17 cellular contexts compared by ENCODE assay signal in the genomic region with DNA sequence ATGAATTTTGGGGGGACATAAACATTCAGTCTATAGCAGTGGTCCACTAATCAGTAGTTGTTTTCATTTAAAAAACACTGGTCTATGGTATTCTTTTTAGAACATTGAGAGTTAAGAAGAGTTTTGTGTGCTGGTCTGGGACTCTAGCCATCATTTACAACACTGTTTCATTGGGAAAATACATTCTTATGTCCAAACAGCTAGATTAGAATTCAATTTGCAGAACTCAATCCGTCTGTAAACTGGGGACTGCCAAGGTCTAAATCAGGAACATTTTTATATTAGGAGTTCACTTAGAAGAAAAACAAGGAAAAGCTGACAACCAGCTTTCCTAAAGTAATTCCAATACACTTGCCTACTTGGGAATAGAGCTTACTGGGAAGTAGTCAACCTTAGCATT.
DNase-seq lines count a peak whose midpoint lies in the region; ATAC-seq and TF ChIP-seq lines count a peak whose summit lies in the region.
"Had no signal": no experiment of that assay in that cellular context is flagged by ENCODE, and none has a peak within 500 bp of the region (broad histone marks: within the 10 kb centered on the region; RNA-seq: fewer than 3 reads in every experiment).

No MANE protein-coding gene starts in this region.

- H3K9me3 ChIP-seq in tibial artery (no peaks in the 10 kb centered on the region), T-helper 17 cell (ENCODE audit: control insufficient read depth, low read length, poor library complexity, severe bottlenecking) (no peaks in the 10 kb centered on the region)
- H3K9me3 ChIP-seq: BLaER1, Caco-2 had no signal

- peak; percentile 8 for DNase-seq in activated CD4-positive, alpha-beta T cell treated with anti-CD3 and anti-CD28 coated beads, Interleukin-2, amount 10 ng/mL, durations not matched to agents 24 days and 14 days
- no peak for DNase-seq in activated CD4-positive, alpha-beta T cell treated with anti-CD3 and anti-CD28 coated beads, Interleukin-2, amount 10 ng/mL, durations not matched to agents 7 days and 5 days
- DNase-seq in astrocyte of the hippocampus (ENCODE audit: low read depth, low spot score) (peak; percentile 39), fibroblast of pulmonary artery (ENCODE audit: low read depth) (peak; percentile 21), tibial artery (no peak), amniotic stem cell (lab: John Stamatoyannopoulos, UW) (no peak), retina (no peak), T-helper 17 cell (no peak)
- DNase-seq: AML-193; Caco-2; CD8-positive, alpha-beta memory T cell; DND-41; GDM1; GM23248 had no signal

- H3K36me3 ChIP-seq in tibial artery, result no peaks in the 10 kb centered on the region
- H3K36me3 ChIP-seq: BLaER1 had no signal

- H3K4me3 ChIP-seq in fibroblast of pulmonary artery (replicated peaks; ENCODE audit: low read depth, low read length), result no peak overlapping the region
- no peak overlapping the region for H3K4me3 ChIP-seq in tibial artery
- H3K4me3 ChIP-seq: BLaER1, GM23248 had no signal

- POLR2A ChIA-PET in activated CD4-positive, alpha-beta T cell treated with anti-CD3 and anti-CD28 coated beads, Interleukin-2, amount 10 ng/mL, durations not matched to agents 7 days and 5 days (lab: Charles Lee), result no interaction called here

- peaks cover 7% of the 10 kb centered on the region for H3K4me1 Mint-ChIP-seq in activated CD4-positive, alpha-beta T cell treated with anti-CD3 and anti-CD28 coated beads, Interleukin-2, amount 10 ng/mL, durations not matched to agents 24 days and 14 days
- H3K4me1 Mint-ChIP-seq in activated CD4-positive, alpha-beta T cell treated with anti-CD3 and anti-CD28 coated beads, Interleukin-2, amount 10 ng/mL, durations not matched to agents 7 days and 5 days, result peaks cover 8% of the 10 kb centered on the region
- peaks cover 8% of the 10 kb centered on the region for H3K4me1 Mint-ChIP-seq in T-helper 17 cell
- H3K4me1 Mint-ChIP-seq: CD8-positive, alpha-beta memory T cell had no signal

- no peak for ATAC-seq in T-helper 17 cell
- ATAC-seq: HCT116 had no signal

- H3K4me3 Mint-ChIP-seq in activated CD4-positive, alpha-beta T cell treated with anti-CD3 and anti-CD28 coated beads, Interleukin-2, amount 10 ng/mL, durations not matched to agents 24 days and 14 days, result no peak overlapping the region
- H3K4me3 Mint-ChIP-seq in activated CD4-positive, alpha-beta T cell treated with anti-CD3 and anti-CD28 coated beads, Interleukin-2, amount 10 ng/mL, durations not matched to agents 7 days and 5 days, result no peak overlapping the region
- H3K4me3 Mint-ChIP-seq in T-helper 17 cell, result no peak overlapping the region
- H3K4me3 Mint-ChIP-seq: CD8-positive, alpha-beta memory T cell had no signal

- no peak for TF ChIP-seq CTCF in fibroblast of pulmonary artery (IDR thresholded peaks at IDR 0.05; ENCODE audit: low read length, missing control alignments)
- TF ChIP-seq CTCF in tibial artery (IDR thresholded peaks at IDR 0.05), result no peak

- H3K27me3 Mint-ChIP-seq in activated CD4-positive, alpha-beta T cell treated with anti-CD3 and anti-CD28 coated beads, Interleukin-2, amount 10 ng/mL, durations not matched to agents 24 days and 14 days, result peaks cover 4% of the 10 kb centered on the region
- H3K27me3 Mint-ChIP-seq in activated CD4-positive, alpha-beta T cell treated with anti-CD3 and anti-CD28 coated beads, Interleukin-2, amount 10 ng/mL, durations not matched to agents 7 days and 5 days, result no peaks in the 10 kb centered on the region
- H3K27me3 Mint-ChIP-seq in T-helper 17 cell, result peaks cover 14% of the 10 kb centered on the region

- intact Hi-C loops in activated CD4-positive, alpha-beta T cell treated with anti-CD3 and anti-CD28 coated beads, Interleukin-2, amount 10 ng/mL, durations not matched to agents 24 days and 14 days (cut with micrococcal nuclease), result no loop called here
- intact Hi-C loops in tibial artery (cut with DNase I; ENCODE audit: low total_unique reads), result no loop called here

- H3K27ac Mint-ChIP-seq in activated CD4-positive, alpha-beta T cell treated with anti-CD3 and anti-CD28 coated beads, Interleukin-2, amount 10 ng/mL, durations not matched to agents 24 days and 14 days, result no peak overlapping the region
- H3K27ac Mint-ChIP-seq in activated CD4-positive, alpha-beta T cell treated with anti-CD3 and anti-CD28 coated beads, Interleukin-2, amount 10 ng/mL, durations not matched to agents 7 days and 5 days, result no peak overlapping the region
- no peak overlapping the region for H3K27ac Mint-ChIP-seq in T-helper 17 cell
- H3K27ac Mint-ChIP-seq: CD8-positive, alpha-beta memory T cell had no signal

- H3K27ac ChIP-seq in tibial artery, result peak overlapping the region; percentile 16 to 42
- H3K27ac ChIP-seq: 22Rv1, BLaER1, GM23248 had no signal

- CTCF ChIA-PET in activated CD4-positive, alpha-beta T cell treated with anti-CD3 and anti-CD28 coated beads, Interleukin-2, amount 10 ng/mL, durations not matched to agents 7 days and 5 days (lab: Charles Lee), result interaction anchor here (1.9 kb wide), 1 partner anchor 10 kb away, joined by 4 read pairs; no protein-coding TSS in a partner anchor

- peaks cover 0 to 18% (median 9%) of the 10 kb centered on the region in 4 donors for H3K4me1 ChIP-seq in tibial artery
- H3K4me1 ChIP-seq: Caco-2 had no signal

- no peaks in the 10 kb centered on the region for H3K9me3 Mint-ChIP-seq in activated CD4-positive, alpha-beta T cell treated with anti-CD3 and anti-CD28 coated beads, Interleukin-2, amount 10 ng/mL, durations not matched to agents 24 days and 14 days
- H3K9me3 Mint-ChIP-seq in activated CD4-positive, alpha-beta T cell treated with anti-CD3 and anti-CD28 coated beads, Interleukin-2, amount 10 ng/mL, durations not matched to agents 7 days and 5 days, result no peaks in the 10 kb centered on the region
- H3K9me3 Mint-ChIP-seq: CD8-positive, alpha-beta memory T cell had no signal

- no peaks in the 10 kb centered on the region for H3K36me3 Mint-ChIP-seq in activated CD4-positive, alpha-beta T cell treated with anti-CD3 and anti-CD28 coated beads, Interleukin-2, amount 10 ng/mL, durations not matched to agents 24 days and 14 days (ENCODE audit: low read depth)
- H3K36me3 Mint-ChIP-seq in activated CD4-positive, alpha-beta T cell treated with anti-CD3 and anti-CD28 coated beads, Interleukin-2, amount 10 ng/mL, durations not matched to agents 7 days and 5 days (ENCODE audit: low read depth), result no peaks in the 10 kb centered on the region
- no peaks in the 10 kb centered on the region for H3K36me3 Mint-ChIP-seq in T-helper 17 cell (ENCODE audit: low read depth)
- H3K36me3 Mint-ChIP-seq: CD8-positive, alpha-beta memory T cell had no signal

- no peaks in the 10 kb centered on the region for H3K27me3 ChIP-seq in tibial artery
- H3K27me3 ChIP-seq: BLaER1 had no signal

Comparison
In these comparisons a context has a peak if more than half of its experiments do, and no peak if none do; other contexts are left out.
1. DNase-seq: peak in activated CD4-positive, alpha-beta T cell treated with anti-CD3 and anti-CD28 coated beads, Interleukin-2, amount 10 ng/mL, durations not matched to agents 24 days and 14 days (single experiment), astrocyte of the hippocampus (single experiment) and fibroblast of pulmonary artery (single experiment); none in activated CD4-positive, alpha-beta T cell treated with anti-CD3 and anti-CD28 coated beads, Interleukin-2, amount 10 ng/mL, durations not matched to agents 7 days and 5 days (single experiment), tibial artery (0 of 2), amniotic stem cell (single experiment), retina (single experiment) and T-helper 17 cell (0 of 3).